11 cellular contexts compared by ENCODE assay signal in the genomic region with DNA sequence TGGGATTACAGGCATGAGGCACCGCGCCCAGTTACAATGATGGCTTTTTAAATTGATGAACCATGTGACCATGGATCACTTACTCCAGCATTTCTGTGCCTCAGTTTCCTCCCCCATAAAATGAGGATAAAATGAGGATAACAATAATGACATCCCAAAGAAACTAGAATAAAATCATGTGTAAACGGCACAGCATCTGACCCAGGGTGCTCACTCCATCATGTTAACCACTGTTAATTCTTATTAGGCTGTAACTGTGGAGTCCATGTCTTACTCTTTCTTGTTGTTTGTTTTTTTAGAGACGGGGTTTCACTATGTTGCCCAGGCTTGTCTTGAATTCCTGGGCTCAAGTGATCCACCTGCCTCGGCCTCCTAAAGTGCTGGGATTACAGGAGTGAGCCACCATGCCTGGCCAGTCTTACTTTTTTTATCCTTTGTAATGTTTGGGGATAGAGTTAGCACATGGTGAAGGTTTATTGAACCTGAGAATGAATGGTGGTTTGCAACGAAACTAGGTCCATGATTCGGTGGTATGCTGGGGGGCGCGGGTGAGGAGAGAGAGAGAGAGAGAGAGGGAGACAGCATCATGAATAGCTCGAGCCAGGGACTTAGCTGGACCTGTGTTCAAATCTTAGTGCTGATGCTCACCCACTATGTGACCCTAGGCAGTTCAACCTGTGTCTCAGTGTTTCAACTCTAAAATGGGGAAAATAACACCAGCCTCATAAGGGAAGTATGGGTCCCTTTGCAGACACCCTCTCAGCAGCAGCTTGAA. TPM values are rescaled to one million over a fixed set of nuclear protein-coding genes. Genes with fewer than 3 reads are reported as not detected.
"Had no signal": no experiment of that assay in that cellular context is flagged by ENCODE, and none has a peak within 500 bp of the region (broad histone marks: within the 10 kb centered on the region; RNA-seq: fewer than 3 reads in every experiment).

No MANE protein-coding gene starts in this region.

- H3K27ac ChIP-seq: HL-60 had no signal

- FAIRE-seq: HepG2 had no signal

- H3K9me3 ChIP-seq: HAP-1 had no signal

- H3K4me1 ChIP-seq: HAP-1 had no signal

- DNase-seq: H7, HFFc6, KBM-7 had no signal

- ATAC-seq: HCT116, HepG2 had no signal

- H3K36me3 ChIP-seq: HAP-1 had no signal

- H3K4me3 ChIP-seq: GM23338, HAP-1 had no signal

RNA-seq across cellular contexts. Expression of gene MYCN, which starts 52.3 kb away (rescaled TPM):
- total RNA-seq: H4, HepG2, HFFc6, HT1080 had no signal
- polyA plus RNA-seq: HepG2, IgD-negative memory B cell had no signal
